ENCODE assay signal across 9 cellular contexts in the genomic region with DNA sequence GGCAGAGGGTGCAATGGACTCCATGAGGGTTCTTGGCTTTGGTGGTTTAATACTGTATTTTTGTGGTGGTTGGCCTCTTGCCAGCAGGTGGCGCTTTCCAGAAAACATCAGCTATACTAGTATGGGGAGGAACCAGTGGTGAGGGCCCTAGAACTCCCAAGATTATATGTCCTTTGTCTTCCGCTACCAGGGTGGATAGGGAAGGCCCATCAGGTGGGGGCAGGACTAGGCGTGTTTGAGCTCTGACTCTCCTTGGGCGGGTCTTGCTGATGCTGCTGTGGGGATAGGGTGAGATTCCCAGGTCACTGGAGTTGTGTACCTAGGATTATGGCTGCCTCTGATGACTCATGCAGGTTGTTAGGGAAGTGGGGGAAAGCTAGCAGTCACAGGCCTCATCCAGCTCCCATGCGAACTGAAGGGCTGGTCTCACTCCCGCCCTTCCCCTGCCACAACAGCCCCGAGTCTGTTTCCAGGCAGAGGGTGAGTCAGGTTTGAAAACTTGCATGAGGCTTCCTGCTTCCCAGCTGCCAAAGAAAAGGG.
DNase-seq lines count a peak whose midpoint lies in the region; ATAC-seq and TF ChIP-seq lines count a peak whose summit lies in the region.
"Had no signal": no experiment of that assay in that cellular context is flagged by ENCODE, and none has a peak within 500 bp of the region (broad histone marks: within the 10 kb centered on the region; RNA-seq: fewer than 3 reads in every experiment).

No MANE protein-coding gene starts in this region.

- intact Hi-C loops in lower leg skin (cut with DNase I; ENCODE audit: low total_unique reads) = no loop called here

- peaks cover 20% of the 10 kb centered on the region for H3K4me1 Mint-ChIP-seq in osteocyte (ENCODE audit: unreplicated experiment)
- no peaks in the 10 kb centered on the region for H3K4me1 Mint-ChIP-seq in T-helper 17 cell

- no peaks in the 10 kb centered on the region for H3K9me3 ChIP-seq in T-helper 17 cell (ENCODE audit: control insufficient read depth, low read length, poor library complexity, severe bottlenecking)
- H3K9me3 ChIP-seq: pancreas had no signal

- H3K27me3 Mint-ChIP-seq in osteocyte (ENCODE audit: unreplicated experiment) (no peaks in the 10 kb centered on the region), T-helper 17 cell (no peaks in the 10 kb centered on the region)

- peak overlapping the region; percentile 54 for H3K27ac Mint-ChIP-seq in osteocyte (ENCODE audit: unreplicated experiment)
- H3K27ac Mint-ChIP-seq in T-helper 17 cell = no peak overlapping the region

- H3K4me3 ChIP-seq in astrocyte of the spinal cord (ENCODE audit: low read depth, low read length) (no peak overlapping the region), lower leg skin (ENCODE audit: low read depth, poor library complexity, severe bottlenecking) (no peak overlapping the region)
- H3K4me3 ChIP-seq: pancreas had no signal

- H3K4me3 Mint-ChIP-seq in osteocyte (ENCODE audit: unreplicated experiment) (no peak overlapping the region), T-helper 17 cell (no peak overlapping the region)

- DNase-seq in GM04504 (ENCODE audit: low read depth) = peak; percentile 6
- DNase-seq in astrocyte of the spinal cord (ENCODE audit: low read depth, low spot score) = peak; percentile 84
- no peak for DNase-seq in osteocyte (ENCODE audit: extremely low spot score, unreplicated experiment)
- no peak for DNase-seq in lower leg skin (ENCODE audit: low spot score in 2 of 2)
- no peak for DNase-seq in T-helper 17 cell

- H3K9me3 Mint-ChIP-seq in osteocyte (ENCODE audit: unreplicated experiment) = no peaks in the 10 kb centered on the region

- in situ Hi-C loops in astrocyte of the spinal cord (cut with HindIII; ENCODE audit: low sequenced_read_pairs) = no loop called here

- H3K36me3 Mint-ChIP-seq in osteocyte (ENCODE audit: unreplicated experiment) (no peaks in the 10 kb centered on the region), T-helper 17 cell (ENCODE audit: low read depth) (peaks cover 2% of the 10 kb centered on the region)

- TF ChIP-seq POLR2A in lower leg skin (IDR thresholded peaks at IDR 0.05) = no peak

- ATAC-seq in GM21526 (IDR thresholded peaks at IDR 0.05; ENCODE audit: low FRiP score, unreplicated experiment) = peak; percentile 65
- ATAC-seq in HG02571 (IDR thresholded peaks at IDR 0.05; ENCODE audit: unreplicated experiment) = no peak
- ATAC-seq in T-helper 17 cell = no peak
- ATAC-seq: pancreas had no signal

- TF ChIP-seq CTCF in LNCAP (IDR thresholded peaks at IDR 0.05) (peak; percentile 46), astrocyte of the spinal cord (IDR thresholded peaks at IDR 0.05; ENCODE audit: low read depth, low read length) (peak; percentile 26), osteocyte (IDR thresholded peaks at IDR 0.05) (peak; percentile 45), lower leg skin (IDR thresholded peaks at IDR 0.05) (no peak)

- 67 to 70% methylated on average over 7 of the region's 7 CpGs for WGBS in lower leg skin, 2 donors

Comparison
In these comparisons a context has a peak if more than half of its experiments do, and no peak if none do; other contexts are left out.
1. DNase-seq: peak in GM04504 (single experiment) and astrocyte of the spinal cord (single experiment); none in osteocyte (single experiment), lower leg skin (0 of 2) and T-helper 17 cell (0 of 3).
2. CTCF ChIP-seq: peak in LNCAP (single experiment), astrocyte of the spinal cord (single experiment) and osteocyte (single experiment); none in lower leg skin (0 of 3).